Comparison of ENCODE assay signal across 37 cellular contexts in the genomic region with DNA sequence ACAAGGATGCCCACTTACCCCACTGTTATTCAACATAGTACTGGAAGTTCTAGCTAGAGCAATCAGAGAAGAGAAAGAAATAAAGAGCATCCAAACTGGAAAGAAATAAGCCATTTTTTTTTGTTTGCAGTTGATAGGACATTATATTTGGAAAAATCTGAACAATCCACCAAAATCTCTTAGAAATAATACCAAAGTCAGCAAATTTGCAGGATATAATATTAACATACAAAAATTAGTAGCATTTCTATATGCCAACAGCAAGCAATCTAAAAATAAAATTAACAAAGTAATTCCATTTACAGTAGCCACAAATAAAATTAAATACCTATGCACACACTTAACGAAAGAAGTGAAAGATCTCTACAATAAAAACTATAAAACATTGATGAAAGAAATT.
"Had no signal": no experiment of that assay in that cellular context is flagged by ENCODE, and none has a peak within 500 bp of the region (broad histone marks: within the 10 kb centered on the region; RNA-seq: fewer than 3 reads in every experiment).

No MANE protein-coding gene starts in this region.

- H3K27me3 ChIP-seq: MG63 had no signal

- H3K4me3 ChIP-seq: MG63 had no signal

- H3K9me3 ChIP-seq: MG63 had no signal

- H3K36me3 ChIP-seq: MG63 had no signal

- DNase-seq: Kasumi-1, MG63, MM.1S, MV-4-11, NCI-H1048, NCI-H1092, NCI-H1092 treated with DMSO at 0.1 percent for 48 hours, NCI-H1105, NCI-H1105 treated with DMSO at 0.1 percent for 48 hours, NCI-H1417, NCI-H1417 treated with DMSO at 0.1 percent for 48 hours, NCI-H1436, NCI-H1436 treated with DMSO at 0.1 percent for 48 hours, NCI-H146, NCI-H1694, NCI-H1694 treated with DMSO at 0.1 percent for 48 hours, NCI-H187, NCI-H187 treated with DMSO at 0.1 percent for 48 hours, NCI-H1930, NCI-H2029, NCI-H2029 treated with DMSO at 0.1 percent for 48 hours, NCI-H2081, NCI-H2081 treated with DMSO at 0.1 percent for 48 hours, NCI-H2107, NCI-H2171, NCI-H2171 treated with DMSO at 0.1 percent for 48 hours, NCI-H2227 treated with DMSO at 0.1 percent for 48 hours, NCI-H226, NCI-H345, NCI-H446, NCI-H446 treated with DMSO at 0.1 percent for 48 hours, NCI-H510A, NCI-H510A treated with DMSO at 0.1 percent for 48 hours, NCI-H524, NCI-H524 treated with DMSO at 0.1 percent for 48 hours, NCI-H526, NCI-H526 treated with DMSO at 0.1 percent for 48 hours had no signal
